8 cellular contexts compared by ENCODE assay signal in the genomic region with DNA sequence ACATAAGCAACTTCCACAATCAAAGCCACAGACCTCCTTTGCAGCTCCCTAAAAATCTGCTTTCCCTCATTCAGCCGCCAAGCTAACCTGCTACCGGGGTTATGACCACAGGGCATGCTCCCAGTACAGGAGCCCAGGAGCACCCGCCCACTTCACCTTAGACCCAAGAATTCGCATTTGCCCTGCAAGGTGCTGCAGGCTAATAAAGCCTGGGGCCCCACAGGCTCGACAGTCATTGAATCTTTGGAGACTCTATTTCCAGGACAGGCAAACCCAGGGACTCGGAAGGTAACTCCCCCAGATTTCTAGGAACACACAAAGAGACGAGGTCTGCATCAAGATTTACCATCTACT. TPM values are rescaled to one million over a fixed set of nuclear protein-coding genes. Genes with fewer than 3 reads are reported as not detected.
A peak's percentile ranks its signal among the peaks of the same experiment; 100 is the strongest.
DNase-seq lines count a peak whose midpoint lies in the region; ATAC-seq and TF ChIP-seq lines count a peak whose summit lies in the region.

No MANE protein-coding gene starts in this region.

- H3K4me1 Mint-ChIP-seq in dendritic cell treated with granulocyte-macrophage colony-stimulating factor and Interleukin-4, amounts not matched to agents 40 ng/mL and 50 ng/mL, for 4 days (ENCODE audit: low read depth) = peaks cover 58% of the 10 kb centered on the region
- peaks cover 47 to 56% of the 10 kb centered on the region in 2 donors for H3K4me1 Mint-ChIP-seq in natural killer cell

- TF ChIP-seq CTCF in GM12864 (IDR thresholded peaks at IDR 0.05; ENCODE audit: low read depth, low read length, missing control alignments) (no peak), natural killer cell (IDR thresholded peaks at IDR 0.05) (no peak)

- peak overlapping the region; percentile 87 for H3K27ac Mint-ChIP-seq in dendritic cell treated with granulocyte-macrophage colony-stimulating factor and Interleukin-4, amounts not matched to agents 40 ng/mL and 50 ng/mL, for 4 days
- H3K27ac Mint-ChIP-seq in natural killer cell = peak overlapping the region; percentile 89 to 94

- H3K9me3 Mint-ChIP-seq in dendritic cell treated with granulocyte-macrophage colony-stimulating factor and Interleukin-4, amounts not matched to agents 40 ng/mL and 50 ng/mL, for 4 days = no peaks in the 10 kb centered on the region
- no peaks in the 10 kb centered on the region for H3K9me3 Mint-ChIP-seq in natural killer cell

- no peak for ATAC-seq in natural killer cell
- ATAC-seq in HG03039 (IDR thresholded peaks at IDR 0.05; ENCODE audit: unreplicated experiment) = no peak
- no peak for ATAC-seq in HG02642 (IDR thresholded peaks at IDR 0.05; ENCODE audit: poor library complexity, unreplicated experiment)
- no peak for ATAC-seq in HG03442 (IDR thresholded peaks at IDR 0.05; ENCODE audit: unreplicated experiment)

- H3K4me3 Mint-ChIP-seq in dendritic cell treated with granulocyte-macrophage colony-stimulating factor and Interleukin-4, amounts not matched to agents 40 ng/mL and 50 ng/mL, for 4 days = peak overlapping the region; percentile 93
- H3K4me3 Mint-ChIP-seq in natural killer cell = peak overlapping the region; percentile 91

- no peaks in the 10 kb centered on the region for H3K27me3 Mint-ChIP-seq in dendritic cell treated with granulocyte-macrophage colony-stimulating factor and Interleukin-4, amounts not matched to agents 40 ng/mL and 50 ng/mL, for 4 days
- no peaks in the 10 kb centered on the region for H3K27me3 Mint-ChIP-seq in natural killer cell (ENCODE audit: low read depth in 2 of 2)

- H3K36me3 Mint-ChIP-seq in dendritic cell treated with granulocyte-macrophage colony-stimulating factor and Interleukin-4, amounts not matched to agents 40 ng/mL and 50 ng/mL, for 4 days (ENCODE audit: low read depth) = peaks cover 51% of the 10 kb centered on the region
- no peaks in the 10 kb centered on the region for H3K36me3 Mint-ChIP-seq in natural killer cell

- DNase-seq in GM12864 (ENCODE audit: low read depth) (no peak), NAMALWA (ENCODE audit: low spot score) (peak; percentile 60), natural killer cell (no peak), NCI-H446 (lab: John Stamatoyannopoulos, UW) (no peak)

- H3K4me3 ChIP-seq in GM12864 (ENCODE audit: low read depth, low read length) = peak overlapping the region; percentile 87

- intact Hi-C loops in dendritic cell treated with granulocyte-macrophage colony-stimulating factor and Interleukin-4, amounts not matched to agents 40 ng/mL and 50 ng/mL, for 4 days (cut with micrococcal nuclease) = loop anchor here (5.0 to 10.0 kb wide), 2 partner anchors 42 to 64 kb away; no protein-coding TSS in a partner anchor
- intact Hi-C loops in natural killer cell (cut with micrococcal nuclease) = loop anchor here (1.0 to 10.0 kb wide), 4 partner anchors 148 to 1874 kb away; a partner anchor contains a TSS

RNA-seq across cellular contexts. Expression of a gene that starts 1.1 kb away (rescaled TPM):
- 100 to 1,000 TPM; 210 to 224 (median 222) TPM for total RNA-seq in natural killer cell
